ENCODE assay signal across 9 cellular contexts in genomic region chr1:161453950-161454860, GRCh38. TPM values are rescaled to one million over a fixed set of nuclear protein-coding genes. Genes with fewer than 3 reads are reported as not detected.
DNase-seq lines count a peak whose midpoint lies in the region; ATAC-seq and TF ChIP-seq lines count a peak whose summit lies in the region.
"Not testable (repeated sequence)": the region's sequence is repeated elsewhere in the genome, so short reads cannot be mapped to it uniquely, and the experiment has no call there.
"Had no signal": no experiment of that assay in that cellular context is flagged by ENCODE, and none has a peak within 500 bp of the region (broad histone marks: within the 10 kb centered on the region; RNA-seq: fewer than 3 reads in every experiment).

No MANE protein-coding gene starts in this region.

- H3K4me1 Mint-ChIP-seq in activated CD8-positive, alpha-beta T cell treated with anti-CD3 and anti-CD28 coated beads for 36 hours (ENCODE audit: low read depth); central memory CD8-positive, alpha-beta T cell: not testable (repeated sequence)

- H3K9me3 ChIP-seq in mucosa of descending colon, thyroid gland: not testable (repeated sequence)

- not testable (repeated sequence) for H3K27me3 ChIP-seq in thyroid gland

- not testable (repeated sequence) for TF ChIP-seq POLR2A in thyroid gland (IDR thresholded peaks at IDR 0.05)

- ATAC-seq in GM18861 (IDR thresholded peaks at IDR 0.05; ENCODE audit: unreplicated experiment) = peak; percentile 59
- peak; percentile 53 for ATAC-seq in GM21447 (IDR thresholded peaks at IDR 0.05; ENCODE audit: unreplicated experiment)
- ATAC-seq in HG02885 (IDR thresholded peaks at IDR 0.05; ENCODE audit: poor library complexity, unreplicated experiment) = peak; percentile 68
- peak; percentile 63 for ATAC-seq in HG03460 (IDR thresholded peaks at IDR 0.05; ENCODE audit: unreplicated experiment)
- peak; percentile 71 for ATAC-seq in activated CD8-positive, alpha-beta T cell treated with anti-CD3 and anti-CD28 coated beads for 36 hours
- peak; percentile 16 for ATAC-seq in central memory CD8-positive, alpha-beta T cell (replicated peaks; ENCODE audit: extremely low read depth, poor library complexity, severe bottlenecking)
- peak; percentile 77 for ATAC-seq in mucosa of descending colon

- not testable (repeated sequence) for H3K4me3 Mint-ChIP-seq in activated CD8-positive, alpha-beta T cell treated with anti-CD3 and anti-CD28 coated beads for 36 hours; central memory CD8-positive, alpha-beta T cell

- H3K27ac ChIP-seq in thyroid gland = not testable (repeated sequence)

- not testable (repeated sequence) for H3K9me3 Mint-ChIP-seq in activated CD8-positive, alpha-beta T cell treated with anti-CD3 and anti-CD28 coated beads for 36 hours; central memory CD8-positive, alpha-beta T cell

- not testable (repeated sequence) for H3K4me1 ChIP-seq in mucosa of descending colon (ENCODE audit: low read depth); thyroid gland

- H3K4me3 ChIP-seq in mucosa of descending colon; thyroid gland (replicated peaks in 1 of 3): not testable (repeated sequence)

- not testable (repeated sequence) for H3K36me3 ChIP-seq in mucosa of descending colon (ENCODE audit: low read depth); thyroid gland

- intact Hi-C loops in activated CD8-positive, alpha-beta T cell treated with anti-CD3 and anti-CD28 coated beads for 36 hours (cut with micrococcal nuclease); mucosa of descending colon (cut with DNase I, micrococcal nuclease); thyroid gland (cut with DNase I): not testable (repeated sequence)

- H3K36me3 Mint-ChIP-seq in activated CD8-positive, alpha-beta T cell treated with anti-CD3 and anti-CD28 coated beads for 36 hours (ENCODE audit: low read depth); central memory CD8-positive, alpha-beta T cell (ENCODE audit: insufficient read depth): not testable (repeated sequence)

- H3K27ac Mint-ChIP-seq in activated CD8-positive, alpha-beta T cell treated with anti-CD3 and anti-CD28 coated beads for 36 hours; central memory CD8-positive, alpha-beta T cell (ENCODE audit: low read depth): not testable (repeated sequence)

- POLR2A ChIA-PET in activated CD8-positive, alpha-beta T cell treated with anti-CD3 and anti-CD28 coated beads for 36 hours (lab: Charles Lee) = not testable (repeated sequence)

- TF ChIP-seq CTCF in activated CD8-positive, alpha-beta T cell treated with anti-CD3 and anti-CD28 coated beads for 36 hours (IDR thresholded peaks at IDR 0.05); mucosa of descending colon (IDR thresholded peaks at IDR 0.05); thyroid gland (IDR thresholded peaks at IDR 0.05): not testable (repeated sequence)

- CTCF ChIA-PET in activated CD8-positive, alpha-beta T cell treated with anti-CD3 and anti-CD28 coated beads for 36 hours (lab: Charles Lee) = not testable (repeated sequence)

- WGBS in thyroid gland, 2 donors = 44% methylated on average over 9 of the region's 67 CpGs; no CpG with 5 or more reads in 1 of the 2 donors

- H3K27me3 Mint-ChIP-seq in activated CD8-positive, alpha-beta T cell treated with anti-CD3 and anti-CD28 coated beads for 36 hours = not testable (repeated sequence)
- peaks cover 10% of the 10 kb centered on the region for H3K27me3 Mint-ChIP-seq in central memory CD8-positive, alpha-beta T cell

- DNase-seq in activated CD8-positive, alpha-beta T cell treated with anti-CD3 and anti-CD28 coated beads for 36 hours = peak; percentile 16
- not testable (repeated sequence) for DNase-seq in central memory CD8-positive, alpha-beta T cell (ENCODE audit: low spot score in 2 of 2)
- DNase-seq in mucosa of descending colon (peak in 2 of 3 donors; percentile 33 to 86), thyroid gland (peak; percentile 12 to 21)

RNA-seq across cellular contexts. Expression of gene FCGR2A, which starts 51.1 kb away (rescaled TPM):
- not detected for total RNA-seq in activated CD8-positive, alpha-beta T cell treated with anti-CD3 and anti-CD28 coated beads for 36 hours
- 10 to 100 TPM in 2 of 3 donors, 1 to 10 TPM in 1; 7.7 to 25.0 (median 23.7) TPM for total RNA-seq in mucosa of descending colon
- 10 to 100 TPM in 3 of 4 donors, 1 to 10 TPM in 1; 8.5 to 63.7 (median 17.0) TPM for total RNA-seq in thyroid gland
- total RNA-seq: epithelial cell of proximal tubule had no signal

Comparison
In these comparisons a context has a peak if more than half of its experiments do, and no peak if none do; other contexts are left out.
1. ATAC-seq: peak in every context shown above with its lines; median percentile 77 in mucosa of descending colon; 71 in activated CD8-positive, alpha-beta T cell treated with anti-CD3 and anti-CD28 coated beads for 36 hours; 68 in HG02885; 63 in HG03460; 59 in GM18861; 53 in GM21447; 16 in central memory CD8-positive, alpha-beta T cell.
2. RNA of gene FCGR2A, which starts 51.1 kb away (total RNA-seq): 7.7 to 25.0 TPM in mucosa of descending colon and 8.5 to 63.7 TPM in thyroid gland; not detected in activated CD8-positive, alpha-beta T cell treated with anti-CD3 and anti-CD28 coated beads for 36 hours; every median in the first group is over 4 times any median in the second.